ENCODE assay signal across 12 cellular contexts in the genomic region with DNA sequence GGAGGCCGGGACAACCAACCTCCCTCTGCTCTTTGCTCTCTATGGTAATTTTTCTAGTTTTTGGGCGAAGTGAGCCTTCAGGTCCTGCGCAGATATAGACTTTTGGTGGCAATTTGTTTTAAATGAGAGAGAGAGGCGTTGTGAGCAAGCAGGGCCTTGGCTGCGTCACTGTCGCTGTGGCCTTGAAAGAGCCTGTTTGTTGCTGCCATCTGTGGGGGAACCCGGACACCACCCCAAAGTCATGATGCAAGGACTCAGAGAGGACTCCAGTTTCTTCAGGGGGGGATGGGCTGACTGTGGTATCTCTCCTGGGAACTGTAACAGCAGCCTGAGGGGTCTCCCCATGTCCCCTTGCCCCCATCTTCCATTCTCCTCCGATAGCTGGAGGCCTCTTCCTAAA.
A peak's percentile ranks its signal among the peaks of the same experiment; 100 is the strongest.
DNase-seq lines count a peak whose midpoint lies in the region; ATAC-seq and TF ChIP-seq lines count a peak whose summit lies in the region.
"Had no signal": no experiment of that assay in that cellular context is flagged by ENCODE, and none has a peak within 500 bp of the region (broad histone marks: within the 10 kb centered on the region; RNA-seq: fewer than 3 reads in every experiment).

No MANE protein-coding gene starts in this region.

- H3K27me3 Mint-ChIP-seq in neural crest cell (ENCODE audit: low read depth): no peaks in the 10 kb centered on the region

- H3K4me1 ChIP-seq in BLaER1 treated with 17β-estradiol and CSF1 and Interleukin-3, amounts not matched to agents 10 nM and 100 nM: peaks cover 0 to 34% (median 21%) of the 10 kb centered on the region in 10 experiments; a peak in 14 of 20 replicates
- peaks cover 16% of the 10 kb centered on the region for H3K4me1 ChIP-seq in testis
- H3K4me1 ChIP-seq: BE2C, Caco-2 had no signal

- no peaks in the 10 kb centered on the region for H3K36me3 Mint-ChIP-seq in neural crest cell (ENCODE audit: low read depth)
- H3K36me3 Mint-ChIP-seq: CD8-positive, alpha-beta memory T cell had no signal

- no peaks in the 10 kb centered on the region for H3K36me3 ChIP-seq in BLaER1 treated with 17β-estradiol and CSF1 and Interleukin-3, amounts not matched to agents 10 nM and 100 nM
- H3K36me3 ChIP-seq in WERI-Rb-1: no peaks in the 10 kb centered on the region
- no peaks in the 10 kb centered on the region for H3K36me3 ChIP-seq in testis (ENCODE audit: low read depth, missing control alignments)
- H3K36me3 ChIP-seq: BE2C had no signal

- peak; percentile 28 for DNase-seq in WERI-Rb-1
- no peak for DNase-seq in neural crest cell (ENCODE audit: low read depth, low spot score)
- peak; percentile 60 for DNase-seq in testis
- DNase-seq in RPMI8226: no peak
- DNase-seq: BE2C; Caco-2; CD8-positive, alpha-beta memory T cell; GF-D8 had no signal

- no peaks in the 10 kb centered on the region for H3K9me3 ChIP-seq in BLaER1 treated with 17β-estradiol and CSF1 and Interleukin-3, amounts not matched to agents 10 nM and 100 nM (replicated peaks in 1 of 11)
- H3K9me3 ChIP-seq in WERI-Rb-1 (ENCODE audit: severe bottlenecking): no peaks in the 10 kb centered on the region
- H3K9me3 ChIP-seq in testis: no peaks in the 10 kb centered on the region
- H3K9me3 ChIP-seq: BE2C, Caco-2 had no signal

- TF ChIP-seq CTCF in WERI-Rb-1 (IDR thresholded peaks at IDR 0.05; ENCODE audit: low read depth, low read length) (no peak), neural crest cell (conservative IDR thresholded peaks at IDR 0.05) (no peak), testis (IDR thresholded peaks at IDR 0.05) (no peak)

- H4K20me1 ChIP-seq in BLaER1 treated with 17β-estradiol and CSF1 and Interleukin-3, amounts not matched to agents 10 nM and 100 nM: no peaks in the 10 kb centered on the region

- no peak for TF ChIP-seq POLR2A in testis (IDR thresholded peaks at IDR 0.05)

- ATAC-seq in GM18909 (IDR thresholded peaks at IDR 0.05; ENCODE audit: poor library complexity, unreplicated experiment): no peak
- no peak for ATAC-seq in HG02588 (IDR thresholded peaks at IDR 0.05; ENCODE audit: unreplicated experiment)
- ATAC-seq: HCT116 had no signal

- 48 to 62% methylated on average over 5 to 8 of the region's 8 CpGs for WGBS in testis, 2 donors

- peaks cover 11% of the 10 kb centered on the region for H3K4me1 Mint-ChIP-seq in neural crest cell
- H3K4me1 Mint-ChIP-seq: CD8-positive, alpha-beta memory T cell had no signal

- H3K9ac ChIP-seq in BLaER1 treated with 17β-estradiol and CSF1 and Interleukin-3, amounts not matched to agents 10 nM and 100 nM: no peak overlapping the region

- peak overlapping the region in 1 of 11 experiments; percentile 3; a peak in 1 of 22 replicates for H3K27ac ChIP-seq in BLaER1 treated with 17β-estradiol and CSF1 and Interleukin-3, amounts not matched to agents 10 nM and 100 nM
- H3K27ac ChIP-seq in WERI-Rb-1 (no peak overlapping the region), testis (no peak overlapping the region)

- intact Hi-C loops in testis (cut with DNase I; ENCODE audit: low total_unique reads): no loop called here

- peak overlapping the region in 6 of 11 experiments; percentile 2 to 78 (median 53); a peak in 6 of 22 replicates for H3K4me2 ChIP-seq in BLaER1 treated with 17β-estradiol and CSF1 and Interleukin-3, amounts not matched to agents 10 nM and 100 nM

- H3K9me3 Mint-ChIP-seq in neural crest cell: no peaks in the 10 kb centered on the region
- H3K9me3 Mint-ChIP-seq: CD8-positive, alpha-beta memory T cell had no signal

- no peak overlapping the region for H3K4me3 ChIP-seq in BLaER1 treated with 17β-estradiol and CSF1 and Interleukin-3, amounts not matched to agents 10 nM and 100 nM
- no peak overlapping the region for H3K4me3 ChIP-seq in WERI-Rb-1 (ENCODE audit: low read depth, low read length)
- H3K4me3 ChIP-seq in testis: no peak overlapping the region

- H3K27me3 ChIP-seq in BLaER1 treated with 17β-estradiol and CSF1 and Interleukin-3, amounts not matched to agents 10 nM and 100 nM: no peaks in the 10 kb centered on the region
- no peaks in the 10 kb centered on the region for H3K27me3 ChIP-seq in WERI-Rb-1 (ENCODE audit: insufficient read depth, low read depth, severe bottlenecking)
- no peaks in the 10 kb centered on the region for H3K27me3 ChIP-seq in testis
- H3K27me3 ChIP-seq: BE2C had no signal

- H3K27ac Mint-ChIP-seq in neural crest cell (ENCODE audit: unreplicated experiment): peak overlapping the region; percentile 69
- H3K27ac Mint-ChIP-seq: CD8-positive, alpha-beta memory T cell had no signal

- H3K4me3 Mint-ChIP-seq in neural crest cell: no peak overlapping the region
- H3K4me3 Mint-ChIP-seq: CD8-positive, alpha-beta memory T cell had no signal

Comparison
In these comparisons a context has a peak if more than half of its experiments do, and no peak if none do; other contexts are left out.
1. DNase-seq: peak in WERI-Rb-1 (single experiment) and testis (single experiment); none in neural crest cell (single experiment) and RPMI8226 (single experiment).